Comparison of ENCODE assay signal across 23 cellular contexts in the genomic region with DNA sequence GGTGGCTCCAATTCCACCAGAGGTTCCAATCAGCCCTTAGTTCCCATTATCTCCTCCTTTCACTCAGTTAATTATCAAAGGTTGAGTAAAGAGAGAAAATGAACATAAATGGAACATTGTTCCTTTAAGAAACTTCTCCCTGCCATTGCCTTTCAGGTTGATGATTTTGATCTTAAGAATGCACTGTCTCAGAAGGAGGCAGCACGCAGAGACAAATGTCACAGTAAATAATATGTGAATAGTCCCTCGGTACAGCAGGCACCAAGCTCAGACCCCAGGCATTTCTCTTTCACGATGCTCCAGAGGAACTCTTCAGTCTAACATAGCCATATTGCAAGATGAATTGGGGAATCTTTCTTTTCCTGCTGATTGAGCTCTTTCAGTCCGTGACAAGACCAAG.
"Had no signal": no experiment of that assay in that cellular context is flagged by ENCODE, and none has a peak within 500 bp of the region (broad histone marks: within the 10 kb centered on the region; RNA-seq: fewer than 3 reads in every experiment).

No MANE protein-coding gene starts in this region.

- H3K9me3 Mint-ChIP-seq: activated naive CD4-positive, alpha-beta T cell treated with anti-CD3 and anti-CD28 coated beads, Interleukin-2, amount 50 U/mL, for 24 hours; WTC11 had no signal

- H3K4me3 Mint-ChIP-seq: activated CD8-positive, alpha-beta T cell treated with anti-CD3 and anti-CD28 coated beads, Interleukin-2, amount 10 ng/mL, durations not matched to agents 7 days and 5 days; activated naive CD4-positive, alpha-beta T cell treated with anti-CD3 and anti-CD28 coated beads, Interleukin-2, amount 50 U/mL, for 24 hours; T-helper 17 cell; WTC11 had no signal

- H3K27ac ChIP-seq: ascending aorta, body of pancreas had no signal

- H3K27ac Mint-ChIP-seq: activated CD8-positive, alpha-beta T cell treated with anti-CD3 and anti-CD28 coated beads, Interleukin-2, amount 10 ng/mL, durations not matched to agents 7 days and 5 days; activated naive CD4-positive, alpha-beta T cell treated with anti-CD3 and anti-CD28 coated beads, Interleukin-2, amount 50 U/mL, for 24 hours; T-helper 17 cell; WTC11 had no signal

- H3K27me3 Mint-ChIP-seq: activated naive CD4-positive, alpha-beta T cell treated with anti-CD3 and anti-CD28 coated beads, Interleukin-2, amount 50 U/mL, for 24 hours; T-helper 17 cell had no signal

- H3K4me1 ChIP-seq: ascending aorta had no signal

- ATAC-seq: activated CD8-positive, alpha-beta T cell treated with anti-CD3 and anti-CD28 coated beads, Interleukin-2, amount 10 ng/mL, durations not matched to agents 7 days and 5 days; body of pancreas; T-helper 17 cell; WTC11 had no signal

- H3K4me3 ChIP-seq: ascending aorta, body of pancreas had no signal

- DNase-seq: activated CD4-positive, alpha-beta T cell treated with anti-CD3 and anti-CD28 coated beads for 48 hours; activated CD4-positive, alpha-beta T cell treated with anti-CD3 and anti-CD28 coated beads, Interleukin-2, amount 50 U/mL, for 4 hours; activated CD4-positive, CD25-positive, alpha-beta regulatory T cell treated with anti-CD3 and anti-CD28 coated beads, Interleukin-2, amount 50 U/mL, for 72 hours; activated CD8-positive, alpha-beta memory T cell treated with anti-CD3 and anti-CD28 coated beads, Interleukin-2, amount 50 U/mL, for 48 hours; activated CD8-positive, alpha-beta T cell treated with anti-CD3 and anti-CD28 coated beads, Interleukin-2, amount 10 ng/mL, durations not matched to agents 7 days and 5 days; activated T-cell treated with anti-CD3 and anti-CD28 coated beads, Interleukin-2, amount 50 U/mL, for 1 hour; body of pancreas; Karpas-422; MM.1S; NCI-H1105; NCI-H1436; NCI-H187; NCI-H2081; NCI-H510A treated with DMSO at 0.1 percent for 48 hours; NCI-H69; NK-92 treated with Interleukin-12 subunit alpha and Interleukin-12 subunit beta, amount 100 ng/mL, for 24 hours; OCI-M1; SHP77 treated with DMSO at 0.1 percent for 48 hours; T-helper 17 cell; T-helper 9 cell had no signal

- H3K36me3 Mint-ChIP-seq: activated naive CD4-positive, alpha-beta T cell treated with anti-CD3 and anti-CD28 coated beads, Interleukin-2, amount 50 U/mL, for 24 hours; WTC11 had no signal

- H3K9me3 ChIP-seq: ascending aorta, body of pancreas had no signal

- H3K4me1 Mint-ChIP-seq: activated naive CD4-positive, alpha-beta T cell treated with anti-CD3 and anti-CD28 coated beads, Interleukin-2, amount 50 U/mL, for 24 hours; T-helper 17 cell had no signal

- H3K36me3 ChIP-seq: ascending aorta had no signal

- H3K27me3 ChIP-seq: ascending aorta, body of pancreas had no signal
